ENCODE assay signal across 9 cellular contexts in genomic region chr9:37302277-37302676, GRCh38.
DNase-seq lines count a peak whose midpoint lies in the region; ATAC-seq and TF ChIP-seq lines count a peak whose summit lies in the region.
"Had no signal": no experiment of that assay in that cellular context is flagged by ENCODE, and none has a peak within 500 bp of the region (broad histone marks: within the 10 kb centered on the region; RNA-seq: fewer than 3 reads in every experiment).

No MANE protein-coding gene starts in this region.

- peak overlapping the region; percentile 66 for H3K4me3 Mint-ChIP-seq in CD8-positive, alpha-beta T cell

- H3K9me3 Mint-ChIP-seq in CD8-positive, alpha-beta T cell = no peaks in the 10 kb centered on the region

- no peak for TF ChIP-seq CTCF in CD8-positive, alpha-beta T cell (IDR thresholded peaks at IDR 0.05)
- TF ChIP-seq CTCF in SU-DHL-6 (IDR thresholded peaks at IDR 0.05; ENCODE audit: insufficient read depth, low read length, poor library complexity, severe bottlenecking) = no peak

- H3K27me3 ChIP-seq in CD8-positive, alpha-beta T cell (ENCODE audit: insufficient read depth, low read length) = no peaks in the 10 kb centered on the region
- H3K27me3 ChIP-seq in SU-DHL-6 (ENCODE audit: low read length) (no peaks in the 10 kb centered on the region), HAP-1 (ENCODE audit: low read depth) (no peaks in the 10 kb centered on the region)

- H3K27ac Mint-ChIP-seq in CD8-positive, alpha-beta T cell = peak overlapping the region; percentile 34

- ATAC-seq in CD8-positive, alpha-beta T cell = peak; percentile 93
- ATAC-seq in GM19025 (IDR thresholded peaks at IDR 0.05; ENCODE audit: low read depth, unreplicated experiment) = peak; percentile 85
- ATAC-seq in HG03108 (IDR thresholded peaks at IDR 0.05; ENCODE audit: unreplicated experiment) = peak; percentile 87

- H4K20me1 ChIP-seq in SU-DHL-6 (ENCODE audit: low read depth, low read length) = no peaks in the 10 kb centered on the region

- CTCF ChIA-PET in CD8-positive, alpha-beta T cell (lab: Charles Lee) = interaction anchor here (1.5 kb wide), 1 partner anchor 22 kb away, joined by 3 read pairs; no protein-coding TSS in a partner anchor

- no peaks in the 10 kb centered on the region for H3K9me3 ChIP-seq in CD8-positive, alpha-beta T cell (ENCODE audit: low read length)
- H3K9me3 ChIP-seq in SU-DHL-6 (ENCODE audit: insufficient read depth, low read length) = no peaks in the 10 kb centered on the region
- no peaks in the 10 kb centered on the region for H3K9me3 ChIP-seq in HAP-1
- H3K9me3 ChIP-seq: thoracic aorta had no signal

- H3K79me2 ChIP-seq in SU-DHL-6 (ENCODE audit: insufficient read depth, low read length) = peaks cover 82% of the 10 kb centered on the region

- H2AFZ ChIP-seq in SU-DHL-6 (ENCODE audit: low read depth, low read length, severe bottlenecking) = no peak overlapping the region

- no peak overlapping the region for H3K4me3 ChIP-seq in CD8-positive, alpha-beta T cell (ENCODE audit: low read depth, low read length)
- H3K4me3 ChIP-seq in SU-DHL-6 (ENCODE audit: insufficient read depth, low read length, poor library complexity, severe bottlenecking) (peak overlapping the region; percentile 45), HAP-1 (no peak overlapping the region)
- H3K4me3 ChIP-seq: thoracic aorta had no signal

- DNase-seq in CD8-positive, alpha-beta T cell = peak in 1 of 7 experiments; percentile 46
- peak; percentile 8 for DNase-seq in stimulated activated naive CD4-positive, alpha-beta T cell treated with Interleukin-2 at 50 U/mL for 16 hours (lab: John Stamatoyannopoulos, UW)
- DNase-seq in hippocampal formation (lab: John Stamatoyannopoulos, UW) (no peak), HAP-1 (ENCODE audit: low spot score in 2 of 2) (no peak), SIG-M5 (lab: John Stamatoyannopoulos, UW) (no peak)

- peaks cover 26% of the 10 kb centered on the region for H3K36me3 Mint-ChIP-seq in CD8-positive, alpha-beta T cell

- H3K9me2 ChIP-seq in SU-DHL-6 (replicated peaks; ENCODE audit: insufficient read depth, low read length) = no peaks in the 10 kb centered on the region

- H3K9ac ChIP-seq in SU-DHL-6 (ENCODE audit: low read length) = peak overlapping the region; percentile 60

- peaks cover 37% of the 10 kb centered on the region for H3K4me1 ChIP-seq in CD8-positive, alpha-beta T cell (ENCODE audit: insufficient read depth, low read length)
- no peaks in the 10 kb centered on the region for H3K4me1 ChIP-seq in HAP-1

- peak overlapping the region; percentile 95 for H3K4me2 ChIP-seq in SU-DHL-6 (ENCODE audit: low read depth, low read length, poor library complexity, severe bottlenecking)

- H3K27ac ChIP-seq in CD8-positive, alpha-beta T cell (ENCODE audit: low read depth, low read length) = no peak overlapping the region
- peak overlapping the region; percentile 98 for H3K27ac ChIP-seq in SU-DHL-6 (ENCODE audit: low read depth, low read length)
- H3K27ac ChIP-seq: thoracic aorta had no signal

- in situ Hi-C loops in HAP-1 (cut with MboI; ENCODE audit: low sequenced_read_pairs) = no loop called here

- peaks cover 70% of the 10 kb centered on the region for H3K4me1 Mint-ChIP-seq in CD8-positive, alpha-beta T cell (ENCODE audit: low read depth)

- H3F3A ChIP-seq in SU-DHL-6 (ENCODE audit: insufficient read depth) = peaks cover 84% of the 10 kb centered on the region

- H3K36me3 ChIP-seq in CD8-positive, alpha-beta T cell (ENCODE audit: insufficient read depth, low read length) = no peaks in the 10 kb centered on the region
- H3K36me3 ChIP-seq in SU-DHL-6 (ENCODE audit: low read length) = peaks cover 20% of the 10 kb centered on the region
- H3K36me3 ChIP-seq in HAP-1 (replicated peaks) = no peaks in the 10 kb centered on the region; the same call in 1 of the 2 replicates

- intact Hi-C loops in CD8-positive, alpha-beta T cell (cut with DNase I, micrococcal nuclease) = loop anchor here in 1 of 2 experiments (2.0 kb wide), 1 partner anchor 181 kb away; the partner anchor contains the start of gene ZCCHC7

- no peaks in the 10 kb centered on the region for H3K27me3 Mint-ChIP-seq in CD8-positive, alpha-beta T cell (ENCODE audit: low read depth)

- POLR2A ChIA-PET in CD8-positive, alpha-beta T cell (lab: Charles Lee) = interaction anchor here (1.3 kb wide), 1 partner anchor 181 kb away, joined by 4 read pairs; no protein-coding TSS in a partner anchor
